Comparison of ENCODE assay signal across 29 cellular contexts in genomic region chr10:2761971-2762370, GRCh38.
"Had no signal": no experiment of that assay in that cellular context is flagged by ENCODE, and none has a peak within 500 bp of the region (broad histone marks: within the 10 kb centered on the region; RNA-seq: fewer than 3 reads in every experiment).

No MANE protein-coding gene starts in this region.

- H3K4me1 ChIP-seq: colonic mucosa, esophagus muscularis mucosa, esophagus squamous epithelium, foreskin keratinocyte, gastrocnemius medialis, gastroesophageal sphincter, heart left ventricle, heart right ventricle had no signal

- FAIRE-seq: colon, endometrium, endothelial cell of umbilical vein, frontal cortex had no signal

- H3K27ac Mint-ChIP-seq: dendritic cell treated with granulocyte-macrophage colony-stimulating factor and Interleukin-4, amounts not matched to agents 40 ng/mL and 50 ng/mL, for 4 days; effector memory CD8-positive, alpha-beta T cell; endodermal cell had no signal

- DNase-seq: colonic mucosa; cortex of kidney; dermis blood vessel endothelial cell; dorsolateral prefrontal cortex; effector CD4-positive, alpha-beta T cell; effector CD8-positive, alpha-beta T cell; effector memory CD4-positive, alpha-beta T cell; effector memory CD8-positive, alpha-beta T cell; endodermal cell; erythroblast; esophagus squamous epithelium; foreskin fibroblast; foreskin keratinocyte; foreskin melanocyte; gastrocnemius medialis; glutamatergic neuron; head of caudate nucleus; heart left ventricle; heart right ventricle had no signal

- H3K27ac ChIP-seq: colonic mucosa, coronary artery, dorsolateral prefrontal cortex, epithelial cell of prostate, esophagus muscularis mucosa, esophagus squamous epithelium, foreskin keratinocyte, gastrocnemius medialis, gastroesophageal sphincter, heart left ventricle, heart right ventricle had no signal

- H3K36me3 ChIP-seq: colonic mucosa, esophagus muscularis mucosa, esophagus squamous epithelium, gastrocnemius medialis, gastroesophageal sphincter, heart left ventricle, heart right ventricle had no signal

- H3K27me3 Mint-ChIP-seq: dendritic cell treated with granulocyte-macrophage colony-stimulating factor and Interleukin-4, amounts not matched to agents 40 ng/mL and 50 ng/mL, for 4 days had no signal

- H3K9me3 ChIP-seq: colonic mucosa, esophagus muscularis mucosa, esophagus squamous epithelium, gastrocnemius medialis, gastroesophageal sphincter, heart left ventricle had no signal

- H3K9me3 Mint-ChIP-seq: endodermal cell had no signal

- H3K4me3 ChIP-seq: colonic mucosa, coronary artery, dorsolateral prefrontal cortex, esophagus muscularis mucosa, esophagus squamous epithelium, gastrocnemius medialis, gastroesophageal sphincter, heart left ventricle, heart right ventricle had no signal

- ATAC-seq: effector memory CD8-positive, alpha-beta T cell; esophagus mucosa; foreskin keratinocyte; gastrocnemius medialis; gastroesophageal sphincter; heart left ventricle; heart right ventricle had no signal

- H3K4me3 Mint-ChIP-seq: dendritic cell treated with granulocyte-macrophage colony-stimulating factor and Interleukin-4, amounts not matched to agents 40 ng/mL and 50 ng/mL, for 4 days; effector memory CD8-positive, alpha-beta T cell; endodermal cell had no signal

- H3K4me1 Mint-ChIP-seq: endodermal cell had no signal

- H3K27me3 ChIP-seq: colonic mucosa, esophagus squamous epithelium, foreskin keratinocyte, gastrocnemius medialis had no signal
